8 cellular contexts compared by ENCODE assay signal in the genomic region with DNA sequence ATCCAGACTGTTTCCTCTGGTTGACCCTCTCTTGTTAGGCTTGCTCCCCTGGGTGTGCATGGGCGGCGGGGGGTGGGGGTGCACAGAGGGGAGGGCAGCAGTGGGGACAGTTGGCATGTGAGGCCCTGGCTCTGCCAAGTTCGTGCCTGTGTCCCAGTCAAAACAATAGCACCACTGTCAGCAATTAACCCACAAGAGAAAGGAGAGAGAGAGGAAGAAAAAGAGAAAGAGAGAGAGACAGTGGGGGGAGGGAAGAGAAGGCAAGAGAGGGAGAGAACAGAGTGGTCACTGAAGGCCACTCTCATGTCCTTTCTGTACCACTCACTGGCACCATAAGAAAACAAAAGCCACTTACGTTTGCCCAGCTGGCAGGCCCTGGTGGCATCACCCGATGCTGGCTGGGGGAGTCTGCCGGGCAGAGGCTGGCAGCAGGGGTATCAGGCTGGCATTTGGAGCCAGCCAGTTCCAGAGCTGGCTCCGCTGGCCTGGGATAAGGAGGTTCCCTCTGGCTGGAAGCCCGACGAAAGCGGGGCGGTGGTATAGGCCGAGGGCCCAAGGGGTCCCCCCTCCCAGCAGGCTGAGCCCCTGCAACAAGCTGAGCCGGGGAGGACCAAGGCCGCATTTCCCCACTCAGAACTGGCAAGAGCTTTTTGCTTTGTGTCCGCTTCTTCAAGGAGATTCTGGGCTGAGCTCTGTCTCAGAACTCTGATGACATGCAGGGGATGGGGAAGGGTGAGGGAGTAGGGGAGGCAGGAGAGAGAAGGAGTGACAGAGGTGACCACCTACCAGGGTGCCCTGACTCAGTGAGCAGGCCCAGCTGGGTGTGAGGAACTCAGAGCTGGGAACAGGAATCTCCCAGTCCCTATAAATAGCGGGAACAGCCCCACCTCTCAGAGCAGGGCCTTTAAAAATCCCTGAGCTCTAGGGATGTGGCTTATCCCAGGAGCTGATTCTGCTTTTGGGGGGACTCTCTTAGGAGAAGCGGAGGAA. TPM values are rescaled to one million over a fixed set of nuclear protein-coding genes. Genes with fewer than 3 reads are reported as not detected.
DNase-seq lines count a peak whose midpoint lies in the region; ATAC-seq and TF ChIP-seq lines count a peak whose summit lies in the region.

No MANE protein-coding gene starts in this region.

- H3K4me3 Mint-ChIP-seq in neural crest cell, result no peak overlapping the region

- TF ChIP-seq POLR2A in esophagus muscularis mucosa (IDR thresholded peaks at IDR 0.05; ENCODE audit: low read depth), result no peak

- H3K4me1 Mint-ChIP-seq in neural crest cell, result peaks cover 5% of the 10 kb centered on the region

- 72% methylated on average over 17 of the region's 17 CpGs for WGBS in esophagus muscularis mucosa

- H3K27ac ChIP-seq in BLaER1 (peak overlapping the region; percentile 87), esophagus muscularis mucosa (replicated peaks in 1 of 4) (peak overlapping the region; percentile 53 to 73 (median 60))

- no peaks in the 10 kb centered on the region for H3K9me3 Mint-ChIP-seq in neural crest cell

- no peak for DNase-seq in esophagus muscularis mucosa (ENCODE audit: extremely low spot score)
- DNase-seq in neural crest cell (ENCODE audit: low read depth, low spot score), result no peak
- no peak for DNase-seq in activated CD8-positive, alpha-beta memory T cell treated with anti-CD3 and anti-CD28 coated beads, Interleukin-2, amount 50 U/mL, for 4 hours
- DNase-seq in NCI-H1436 treated with DMSO at 0.1 percent for 48 hours (lab: John Stamatoyannopoulos, UW), result no peak

- no peak for TF ChIP-seq EP300 in esophagus muscularis mucosa (IDR thresholded peaks at IDR 0.05)

- no peak overlapping the region for H2AFZ ChIP-seq in Loucy (ENCODE audit: low read length)

- peaks cover 57% of the 10 kb centered on the region for H4K20me1 ChIP-seq in BLaER1
- H4K20me1 ChIP-seq in Loucy (ENCODE audit: insufficient read depth, low read length, poor library complexity, severe bottlenecking), result no peaks in the 10 kb centered on the region

- no peaks in the 10 kb centered on the region for H3K27me3 Mint-ChIP-seq in neural crest cell (ENCODE audit: low read depth)

- H3K4me1 ChIP-seq in BLaER1, result peaks cover 86% of the 10 kb centered on the region
- peaks cover 72% of the 10 kb centered on the region for H3K4me1 ChIP-seq in Loucy (ENCODE audit: insufficient read depth, low read length, poor library complexity, severe bottlenecking)
- H3K4me1 ChIP-seq in esophagus muscularis mucosa, result peaks cover 66 to 72% (median 70%) of the 10 kb centered on the region in 4 donors

- H3K4me2 ChIP-seq in BLaER1 (peak overlapping the region; percentile 97), Loucy (ENCODE audit: low read depth, low read length, poor library complexity, severe bottlenecking) (peak overlapping the region; percentile 46)

- peak overlapping the region; percentile 72 for H3K9ac ChIP-seq in BLaER1
- H3K9ac ChIP-seq in Loucy (ENCODE audit: low read depth, low read length, poor library complexity, severe bottlenecking), result peak overlapping the region; percentile 72

- H3K4me3 ChIP-seq in BLaER1 (0 out of 2 replicates have a peak overlapping the region, but pooled peaks have one; percentile 29), Loucy (ENCODE audit: low read length, poor library complexity, severe bottlenecking) (peak overlapping the region; percentile 4), esophagus muscularis mucosa (no peak overlapping the region)

- H3K79me2 ChIP-seq in Loucy (ENCODE audit: insufficient read depth, low read length), result peaks cover 36% of the 10 kb centered on the region; the same call in 1 of the 2 replicates

- H3K9me2 ChIP-seq in Loucy (replicated peaks; ENCODE audit: low read depth, low read length), result no peaks in the 10 kb centered on the region

- H3K27me3 ChIP-seq in BLaER1, result no peaks in the 10 kb centered on the region
- H3K27me3 ChIP-seq in Loucy (ENCODE audit: insufficient read depth, low read length, poor library complexity, severe bottlenecking), result no peaks in the 10 kb centered on the region
- H3K27me3 ChIP-seq in esophagus muscularis mucosa, result no peaks in the 10 kb centered on the region

- H3K36me3 ChIP-seq in BLaER1, result peaks cover 34% of the 10 kb centered on the region
- H3K36me3 ChIP-seq in Loucy (ENCODE audit: insufficient read depth, low read length), result peaks cover 32% of the 10 kb centered on the region
- H3K36me3 ChIP-seq in esophagus muscularis mucosa, result peaks cover 0 to 45% (median 16%) of the 10 kb centered on the region in 4 donors

- H3K9me3 ChIP-seq in BLaER1 (no peaks in the 10 kb centered on the region), Loucy (ENCODE audit: insufficient read depth, low read depth, low read length) (no peaks in the 10 kb centered on the region), esophagus muscularis mucosa (no peaks in the 10 kb centered on the region)

- H3K36me3 Mint-ChIP-seq in neural crest cell (ENCODE audit: low read depth), result peaks cover 26% of the 10 kb centered on the region

- peak overlapping the region; percentile 50 for H3K27ac Mint-ChIP-seq in neural crest cell (ENCODE audit: unreplicated experiment)

- intact Hi-C loops in esophagus muscularis mucosa (cut with DNase I), result no loop called here

- H3F3A ChIP-seq in Loucy (ENCODE audit: low read depth), result peaks cover 8% of the 10 kb centered on the region

- ATAC-seq in SK-N-SH treated with all-trans-retinoic acid at 6 μM for 48 hours (no peak), GM18511 (IDR thresholded peaks at IDR 0.05; ENCODE audit: unreplicated experiment) (no peak)

- no peak for TF ChIP-seq CTCF in Loucy (conservative IDR thresholded peaks at IDR 0.05; ENCODE audit: low read length)
- no peak for TF ChIP-seq CTCF in esophagus muscularis mucosa (IDR thresholded peaks at IDR 0.05)
- TF ChIP-seq CTCF in neural crest cell (conservative IDR thresholded peaks at IDR 0.05), result no peak

TF ChIP-seq in SK-N-SH treated with all-trans-retinoic acid at 6 μM for 48 hours, 23 proteins besides CTCF, POLR2A, EP300 and RAD21:
- TF ChIP-seq ESRRG (CRISPR knock-in tag; IDR thresholded peaks at IDR 0.05) (no peak), ARNTL (CRISPR knock-in tag; IDR thresholded peaks at IDR 0.05; ENCODE audit: borderline replicate concordance, low read depth) (no peak), ZC3H10 (CRISPR knock-in tag; IDR thresholded peaks at IDR 0.05) (no peak), BACH2 (CRISPR knock-in tag; IDR thresholded peaks at IDR 0.05; ENCODE audit: borderline replicate concordance) (no peak), PPARA (CRISPR knock-in tag; IDR thresholded peaks at IDR 0.05; ENCODE audit: borderline replicate concordance) (no peak), TCF4 (CRISPR knock-in tag; IDR thresholded peaks at IDR 0.05; ENCODE audit: borderline replicate concordance) (no peak), TOX (CRISPR knock-in tag; IDR thresholded peaks at IDR 0.05; ENCODE audit: borderline replicate concordance) (no peak)
- TF ChIP-seq, protein P1, sequence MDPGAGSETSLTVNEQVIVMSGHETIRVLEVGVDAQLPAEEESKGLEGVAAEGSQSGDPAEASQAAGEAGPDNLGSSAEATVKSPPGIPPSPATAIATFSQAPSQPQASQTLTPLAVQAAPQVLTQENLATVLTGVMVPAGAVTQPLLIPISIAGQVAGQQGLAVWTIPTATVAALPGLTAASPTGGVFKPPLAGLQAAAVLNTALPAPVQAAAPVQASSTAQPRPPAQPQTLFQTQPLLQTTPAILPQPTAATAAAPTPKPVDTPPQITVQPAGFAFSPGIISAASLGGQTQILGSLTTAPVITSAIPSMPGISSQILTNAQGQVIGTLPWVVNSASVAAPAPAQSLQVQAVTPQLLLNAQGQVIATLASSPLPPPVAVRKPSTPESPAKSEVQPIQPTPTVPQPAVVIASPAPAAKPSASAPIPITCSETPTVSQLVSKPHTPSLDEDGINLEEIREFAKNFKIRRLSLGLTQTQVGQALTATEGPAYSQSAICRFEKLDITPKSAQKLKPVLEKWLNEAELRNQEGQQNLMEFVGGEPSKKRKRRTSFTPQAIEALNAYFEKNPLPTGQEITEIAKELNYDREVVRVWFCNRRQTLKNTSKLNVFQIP (CRISPR knock-in tag; IDR thresholded peaks at IDR 0.05; ENCODE audit: borderline replicate concordance, low read depth), result no peak
TF ChIP-seq in SK-N-SH treated with all-trans-retinoic acid at 6 μM for 48 hours: peak in this region for 0.

RNA-seq across cellular contexts. Expression of gene PIK3C2B, which starts 27.9 kb away (rescaled TPM):
- total RNA-seq in esophagus muscularis mucosa, result 10 to 100 TPM; 10.8 to 15.8 (median 13.6) TPM
- 70.5 and 71.7 TPM in 2 replicates for total RNA-seq in neural crest cell

RNA-seq across cellular contexts. Expression of gene MDM4, which starts 49.5 kb away (rescaled TPM):
- total RNA-seq in esophagus muscularis mucosa, result 10 to 100 TPM; 21.6 to 51.1 (median 28.5) TPM
- total RNA-seq in neural crest cell, result 92.5 and 98.2 TPM in 2 replicates

RNA-seq across cellular contexts. Expression of gene PPP1R15B, which starts 55.1 kb away (rescaled TPM):
- 10 to 100 TPM; 42.8 to 56.4 (median 51.4) TPM for total RNA-seq in esophagus muscularis mucosa
- total RNA-seq in neural crest cell, result 45.8 and 46.6 TPM in 2 replicates

Comparison
In these comparisons a context has a peak if more than half of its experiments do, and no peak if none do; other contexts are left out.
1. H3K4me3 ChIP-seq: peak in BLaER1 (single experiment) and Loucy (single experiment); none in esophagus muscularis mucosa (0 of 4).